Comparison of ENCODE assay signal across 8 cellular contexts in genomic region chrX:139559383-139560042, GRCh38. TPM values are rescaled to one million over a fixed set of nuclear protein-coding genes. Genes with fewer than 3 reads are reported as not detected.
DNase-seq lines count a peak whose midpoint lies in the region; ATAC-seq and TF ChIP-seq lines count a peak whose summit lies in the region.

No MANE protein-coding gene starts in this region.

- ATAC-seq in GM21360 (IDR thresholded peaks at IDR 0.05; ENCODE audit: unreplicated experiment) = peak; percentile 83
- no peak for ATAC-seq in RWPE2 (ENCODE audit: low read depth)
- ATAC-seq in gastroesophageal sphincter = peak; percentile 14
- ATAC-seq in gastrocnemius medialis = peak; percentile 69 to 80

- H3K27me3 ChIP-seq in RWPE2 (ENCODE audit: insufficient read depth, poor library complexity, severe bottlenecking) (no peaks in the 10 kb centered on the region), gastroesophageal sphincter (no peaks in the 10 kb centered on the region), gastrocnemius medialis (no peaks in the 10 kb centered on the region)

- TF ChIP-seq POLR2A in gastroesophageal sphincter (IDR thresholded peaks at IDR 0.05) (no peak), gastrocnemius medialis (IDR thresholded peaks at IDR 0.05) (no peak)

- TF ChIP-seq CTCF in RWPE2 (IDR thresholded peaks at IDR 0.05; ENCODE audit: poor library complexity, severe bottlenecking) = peak; percentile 54
- TF ChIP-seq CTCF in gastroesophageal sphincter (IDR thresholded peaks at IDR 0.05) = peak in 3 of 4 experiments; percentile 18 to 57 (median 30)
- peak in 3 of 5 experiments; percentile 47 to 57 (median 48) for TF ChIP-seq CTCF in gastrocnemius medialis (IDR thresholded peaks at IDR 0.05 in 4 of 5, conservative IDR thresholded peaks at IDR 0.05 in 1 of 5)

- H3K4me3 ChIP-seq in RWPE2 (ENCODE audit: severe bottlenecking) = no peak overlapping the region
- H3K4me3 ChIP-seq in gastroesophageal sphincter = no peak overlapping the region
- no peak overlapping the region for H3K4me3 ChIP-seq in gastrocnemius medialis

- no peak for TF ChIP-seq EP300 in gastroesophageal sphincter (IDR thresholded peaks at IDR 0.05)

- intact Hi-C loops in gastrocnemius medialis (cut with DNase I; ENCODE audit: low total_unique reads) = loop anchor here (5.0 kb wide), 1 partner anchor 432 kb away; no protein-coding TSS in a partner anchor

- DNase-seq in NCI-H2196 (lab: John Stamatoyannopoulos, UW; ENCODE audit: unreplicated experiment) (peak; percentile 30), NCI-H2196 treated with DMSO at 0.1 percent for 48 hours (lab: John Stamatoyannopoulos, UW; ENCODE audit: unreplicated experiment) (no peak), HT-29 (ENCODE audit: low spot score) (peak; percentile 77), RWPE2 (ENCODE audit: low spot score) (no peak), gastrocnemius medialis (peak in 1 of 2 donors; percentile 3), C1 segment of cervical spinal cord (lab: John Stamatoyannopoulos, UW) (no peak)

- 0 to 33% methylated on average over 1 to 9 of the region's 9 CpGs for WGBS in gastroesophageal sphincter (ENCODE audit: low coverage in 1 of 2), 2 donors

- H3K4me1 ChIP-seq in RWPE2 (ENCODE audit: insufficient read depth, poor library complexity, severe bottlenecking) (no peaks in the 10 kb centered on the region), gastroesophageal sphincter (no peaks in the 10 kb centered on the region), gastrocnemius medialis (no peaks in the 10 kb centered on the region)

- no peaks in the 10 kb centered on the region for H3K9me3 ChIP-seq in RWPE2 (ENCODE audit: severe bottlenecking)
- H3K9me3 ChIP-seq in gastroesophageal sphincter = no peaks in the 10 kb centered on the region
- no peaks in the 10 kb centered on the region for H3K9me3 ChIP-seq in gastrocnemius medialis

- H3K36me3 ChIP-seq in RWPE2 (ENCODE audit: low read depth) = no peaks in the 10 kb centered on the region
- H3K36me3 ChIP-seq in gastroesophageal sphincter = no peaks in the 10 kb centered on the region
- no peaks in the 10 kb centered on the region for H3K36me3 ChIP-seq in gastrocnemius medialis

- in situ Hi-C loops in gastrocnemius medialis (cut with MboI; ENCODE audit: low sequenced_read_pairs in 4 of 4) = loop anchor here (10.0 to 25.0 kb wide), 3 partner anchors 422 to 797 kb away; no protein-coding TSS in a partner anchor

- H3K27ac ChIP-seq in RWPE2 (ENCODE audit: poor library complexity, severe bottlenecking) = no peak overlapping the region
- no peak overlapping the region for H3K27ac ChIP-seq in gastroesophageal sphincter
- H3K27ac ChIP-seq in gastrocnemius medialis = no peak overlapping the region

RNA-seq across cellular contexts. Expression of gene F9, which starts 29.0 kb away (rescaled TPM):
- not detected in 2 replicates for total RNA-seq in HT-29 (2014; rRNA removed; shearing (Covaris generic))
- total RNA-seq in gastroesophageal sphincter (not detected), gastrocnemius medialis (under 1 TPM in 2 of 4 donors, not detected in 2; 0.46 to 0.53 TPM)

Comparison
In these comparisons a context has a peak if more than half of its experiments do, and no peak if none do; other contexts are left out.
1. DNase-seq: peak in NCI-H2196 (single experiment) and HT-29 (single experiment); none in NCI-H2196 treated with DMSO at 0.1 percent for 48 hours (single experiment), RWPE2 (single experiment) and C1 segment of cervical spinal cord (0 of 14).
2. Peak in every context shown above with its lines, with median percentiles within 50 percentile points of each other: CTCF ChIP-seq.